ENCODE assay signal across 23 cellular contexts in the genomic region with DNA sequence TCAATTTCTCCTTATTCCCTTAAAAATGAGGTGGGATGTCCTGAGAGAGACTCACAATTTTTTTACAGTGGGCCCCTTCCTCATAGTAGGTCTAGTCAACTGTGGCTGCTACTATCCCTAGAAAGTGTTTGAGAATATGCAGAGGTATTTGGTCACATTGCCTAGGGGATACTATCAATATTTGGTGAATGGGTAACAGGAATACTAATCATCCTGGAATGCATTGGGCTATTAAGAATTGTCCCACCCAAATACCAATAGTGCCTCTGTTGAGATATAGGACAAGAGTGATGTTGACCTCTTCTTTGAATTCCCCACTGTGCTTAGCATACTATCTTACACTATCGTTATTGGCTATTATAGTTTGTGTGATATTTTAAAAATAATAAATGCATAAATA.
DNase-seq lines count a peak whose midpoint lies in the region; ATAC-seq, FAIRE-seq and TF ChIP-seq lines count a peak whose summit lies in the region.
"Had no signal": no experiment of that assay in that cellular context is flagged by ENCODE, and none has a peak within 500 bp of the region (broad histone marks: within the 10 kb centered on the region; RNA-seq: fewer than 3 reads in every experiment).

No MANE protein-coding gene starts in this region.

- no CpG with 5 or more reads among the region's 1 CpG for WGBS in mesodermal cell (ENCODE audit: insufficient coverage in 2 of 2), 2 experiments

- CTCF ChIA-PET in Calu3 (lab: Charles Lee) (interaction anchor here (1.0 kb wide), 2 partner anchors 9 to 390 kb away, joined by 3 to 4 read pairs; a partner anchor contains a TSS), WTC11 (lab: Charles Lee) (no interaction called here)
- CTCF ChIA-PET in activated CD4-positive, alpha-beta memory T cell treated with anti-CD3 and anti-CD28 coated beads for 36 hours (lab: Charles Lee): no interaction called here

- H3K4me3 ChIP-seq in brain microvascular endothelial cell (ENCODE audit: low read depth, low read length): no peak overlapping the region
- no peak overlapping the region for H3K4me3 ChIP-seq in mesodermal cell (ENCODE audit: extremely low read depth, insufficient read depth, low read length, poor library complexity, severe bottlenecking)
- H3K4me3 ChIP-seq: GM23248, K562, SK-N-MC had no signal

- H3K4me1 Mint-ChIP-seq in Calu3 (ENCODE audit: low read depth, unreplicated experiment): peaks cover 43% of the 10 kb centered on the region
- no peaks in the 10 kb centered on the region for H3K4me1 Mint-ChIP-seq in activated CD4-positive, alpha-beta memory T cell treated with anti-CD3 and anti-CD28 coated beads for 36 hours (ENCODE audit: low read depth)
- H3K4me1 Mint-ChIP-seq in CD14-positive monocyte: no peaks in the 10 kb centered on the region
- H3K4me1 Mint-ChIP-seq in WTC11: no peaks in the 10 kb centered on the region

- H3K4me3 Mint-ChIP-seq in Calu3 (ENCODE audit: low read depth, unreplicated experiment) (no peak overlapping the region), CD14-positive monocyte (no peak overlapping the region), WTC11 (no peak overlapping the region)
- H3K4me3 Mint-ChIP-seq in activated CD4-positive, alpha-beta memory T cell treated with anti-CD3 and anti-CD28 coated beads for 36 hours: no peak overlapping the region

- intact Hi-C loops in Calu3 (cut with micrococcal nuclease; ENCODE audit: unreplicated experiment): loop anchor here (2.0 to 5.0 kb wide), 2 partner anchors 386 to 411 kb away; no protein-coding TSS in a partner anchor
- intact Hi-C loops in activated CD4-positive, alpha-beta memory T cell treated with anti-CD3 and anti-CD28 coated beads for 36 hours (cut with micrococcal nuclease): no loop called here
- intact Hi-C loops in CD14-positive monocyte (cut with micrococcal nuclease): no loop called here

- peaks cover 11% of the 10 kb centered on the region for H3K4me1 ChIP-seq in mesodermal cell (ENCODE audit: control insufficient read depth, insufficient read depth, low read length, poor library complexity, severe bottlenecking)
- H3K4me1 ChIP-seq: BE2C had no signal

- BruUV-seq in Calu3 (replicated peaks; lab: Mats Ljungman, UMichigan): no TSS peak

- H3K27ac Mint-ChIP-seq in Calu3 (ENCODE audit: unreplicated experiment) (no peak overlapping the region), CD14-positive monocyte (no peak overlapping the region), WTC11 (no peak overlapping the region)
- H3K27ac Mint-ChIP-seq in activated CD4-positive, alpha-beta memory T cell treated with anti-CD3 and anti-CD28 coated beads for 36 hours: no peak overlapping the region

- no peaks in the 10 kb centered on the region for H3K9me3 ChIP-seq in mesodermal cell (ENCODE audit: control insufficient read depth, low read length)
- H3K9me3 ChIP-seq: BE2C had no signal

- DNase-seq in Calu3: peak; percentile 25
- no peak for DNase-seq in HTR-8/SVneo (ENCODE audit: insufficient read length, low spot score)
- peak; percentile 5 for DNase-seq in brain microvascular endothelial cell
- no peak for DNase-seq in activated CD4-positive, alpha-beta memory T cell treated with anti-CD3 and anti-CD28 coated beads for 36 hours
- DNase-seq in NCI-H748 (lab: John Stamatoyannopoulos, UW; ENCODE audit: unreplicated experiment): no peak
- no peak for DNase-seq in CD14-positive monocyte (ENCODE audit: low spot score)
- DNase-seq in WTC11 (ENCODE audit: low spot score): no peak
- DNase-seq: 8988T, ACHN, BE2C, GM23248, H7, NCI-H1105 treated with DMSO at 0.1 percent for 48 hours, NCI-H146, NCI-H2029, NCI-H446, NCI-H526, SIG-M5 had no signal

- H3K27me3 Mint-ChIP-seq in Calu3 (ENCODE audit: unreplicated experiment) (no peaks in the 10 kb centered on the region), CD14-positive monocyte (ENCODE audit: low read depth in 3 of 3) (peaks cover 0 to 5% (median 3%) of the 10 kb centered on the region in 3 donors), WTC11 (ENCODE audit: low read depth) (no peaks in the 10 kb centered on the region)
- no peaks in the 10 kb centered on the region for H3K27me3 Mint-ChIP-seq in activated CD4-positive, alpha-beta memory T cell treated with anti-CD3 and anti-CD28 coated beads for 36 hours

- peak; percentile 13 for FAIRE-seq in HTR-8/SVneo (lab: Jason Lieb, UNC)
- FAIRE-seq: G401.6, K562 had no signal

- H3K9me3 Mint-ChIP-seq in Calu3 (ENCODE audit: low read depth, unreplicated experiment) (peaks cover 11% of the 10 kb centered on the region), CD14-positive monocyte (peaks cover 0 to 6% (median 2%) of the 10 kb centered on the region in 7 donors), WTC11 (peaks cover 7% of the 10 kb centered on the region)
- H3K9me3 Mint-ChIP-seq in activated CD4-positive, alpha-beta memory T cell treated with anti-CD3 and anti-CD28 coated beads for 36 hours: peaks cover 3% of the 10 kb centered on the region

- no peak overlapping the region for H3K27ac ChIP-seq in brain microvascular endothelial cell
- peak overlapping the region; percentile 47 for H3K27ac ChIP-seq in mesodermal cell (ENCODE audit: low read depth, low read length, severe bottlenecking)
- H3K27ac ChIP-seq: GM23248, SK-N-MC had no signal

- no peaks in the 10 kb centered on the region for H3K36me3 ChIP-seq in brain microvascular endothelial cell (replicated peaks)
- no peaks in the 10 kb centered on the region for H3K36me3 ChIP-seq in mesodermal cell (ENCODE audit: control insufficient read depth, insufficient read depth, low read length)
- H3K36me3 ChIP-seq: BE2C had no signal

- POLR2A ChIA-PET in activated CD4-positive, alpha-beta memory T cell treated with anti-CD3 and anti-CD28 coated beads for 36 hours (lab: Charles Lee): no interaction called here
- POLR2A ChIA-PET in WTC11 (lab: Charles Lee): no interaction called here

- no peak for ATAC-seq in WTC11
- ATAC-seq: K562, Panc1 had no signal

- H3K27me3 ChIP-seq in brain microvascular endothelial cell (replicated peaks): no peaks in the 10 kb centered on the region
- H3K27me3 ChIP-seq: BE2C had no signal

- TF ChIP-seq CTCF in Calu3 (IDR thresholded peaks at IDR 0.05; ENCODE audit: unreplicated experiment) (no peak), brain microvascular endothelial cell (IDR thresholded peaks at IDR 0.05; ENCODE audit: low read depth, low read length, missing control alignments) (no peak), CD14-positive monocyte (IDR thresholded peaks at IDR 0.05) (no peak), WTC11 (IDR thresholded peaks at IDR 0.05) (no peak)

- in situ Hi-C loops in brain microvascular endothelial cell (cut with HindIII; ENCODE audit: low pct_ligation_motif_present, low sequenced_read_pairs): no loop called here

- H3K36me3 Mint-ChIP-seq in Calu3 (ENCODE audit: insufficient read depth, unreplicated experiment): no peaks in the 10 kb centered on the region
- H3K36me3 Mint-ChIP-seq in activated CD4-positive, alpha-beta memory T cell treated with anti-CD3 and anti-CD28 coated beads for 36 hours: no peaks in the 10 kb centered on the region
- H3K36me3 Mint-ChIP-seq in CD14-positive monocyte: no peaks in the 10 kb centered on the region
- peaks cover 3% of the 10 kb centered on the region; the same call in 1 of the 2 replicates for H3K36me3 Mint-ChIP-seq in WTC11

TF ChIP-seq in WTC11, 78 proteins besides CTCF, POLR2A, EP300 and RAD21 (continues in another document):
- TF ChIP-seq, protein P1, sequence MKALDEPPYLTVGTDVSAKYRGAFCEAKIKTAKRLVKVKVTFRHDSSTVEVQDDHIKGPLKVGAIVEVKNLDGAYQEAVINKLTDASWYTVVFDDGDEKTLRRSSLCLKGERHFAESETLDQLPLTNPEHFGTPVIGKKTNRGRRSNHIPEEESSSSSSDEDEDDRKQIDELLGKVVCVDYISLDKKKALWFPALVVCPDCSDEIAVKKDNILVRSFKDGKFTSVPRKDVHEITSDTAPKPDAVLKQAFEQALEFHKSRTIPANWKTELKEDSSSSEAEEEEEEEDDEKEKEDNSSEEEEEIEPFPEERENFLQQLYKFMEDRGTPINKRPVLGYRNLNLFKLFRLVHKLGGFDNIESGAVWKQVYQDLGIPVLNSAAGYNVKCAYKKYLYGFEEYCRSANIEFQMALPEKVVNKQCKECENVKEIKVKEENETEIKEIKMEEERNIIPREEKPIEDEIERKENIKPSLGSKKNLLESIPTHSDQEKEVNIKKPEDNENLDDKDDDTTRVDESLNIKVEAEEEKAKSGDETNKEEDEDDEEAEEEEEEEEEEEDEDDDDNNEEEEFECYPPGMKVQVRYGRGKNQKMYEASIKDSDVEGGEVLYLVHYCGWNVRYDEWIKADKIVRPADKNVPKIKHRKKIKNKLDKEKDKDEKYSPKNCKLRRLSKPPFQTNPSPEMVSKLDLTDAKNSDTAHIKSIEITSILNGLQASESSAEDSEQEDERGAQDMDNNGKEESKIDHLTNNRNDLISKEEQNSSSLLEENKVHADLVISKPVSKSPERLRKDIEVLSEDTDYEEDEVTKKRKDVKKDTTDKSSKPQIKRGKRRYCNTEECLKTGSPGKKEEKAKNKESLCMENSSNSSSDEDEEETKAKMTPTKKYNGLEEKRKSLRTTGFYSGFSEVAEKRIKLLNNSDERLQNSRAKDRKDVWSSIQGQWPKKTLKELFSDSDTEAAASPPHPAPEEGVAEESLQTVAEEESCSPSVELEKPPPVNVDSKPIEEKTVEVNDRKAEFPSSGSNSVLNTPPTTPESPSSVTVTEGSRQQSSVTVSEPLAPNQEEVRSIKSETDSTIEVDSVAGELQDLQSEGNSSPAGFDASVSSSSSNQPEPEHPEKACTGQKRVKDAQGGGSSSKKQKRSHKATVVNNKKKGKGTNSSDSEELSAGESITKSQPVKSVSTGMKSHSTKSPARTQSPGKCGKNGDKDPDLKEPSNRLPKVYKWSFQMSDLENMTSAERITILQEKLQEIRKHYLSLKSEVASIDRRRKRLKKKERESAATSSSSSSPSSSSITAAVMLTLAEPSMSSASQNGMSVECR (CRISPR knock-in tag; IDR thresholded peaks at IDR 0.05; ENCODE audit: borderline replicate concordance): no peak
- TF ChIP-seq NR1H2 (CRISPR knock-in tag; IDR thresholded peaks at IDR 0.05) (no peak), ETV6 (CRISPR knock-in tag; IDR thresholded peaks at IDR 0.05) (no peak)
- TF ChIP-seq, protein P2, sequence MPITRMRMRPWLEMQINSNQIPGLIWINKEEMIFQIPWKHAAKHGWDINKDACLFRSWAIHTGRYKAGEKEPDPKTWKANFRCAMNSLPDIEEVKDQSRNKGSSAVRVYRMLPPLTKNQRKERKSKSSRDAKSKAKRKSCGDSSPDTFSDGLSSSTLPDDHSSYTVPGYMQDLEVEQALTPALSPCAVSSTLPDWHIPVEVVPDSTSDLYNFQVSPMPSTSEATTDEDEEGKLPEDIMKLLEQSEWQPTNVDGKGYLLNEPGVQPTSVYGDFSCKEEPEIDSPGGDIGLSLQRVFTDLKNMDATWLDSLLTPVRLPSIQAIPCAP (CRISPR knock-in tag; IDR thresholded peaks at IDR 0.05): no peak

Comparison
In these comparisons a context has a peak if more than half of its experiments do, and no peak if none do; other contexts are left out.
1. DNase-seq: peak in Calu3 (single experiment) and brain microvascular endothelial cell (single experiment); none in HTR-8/SVneo (single experiment), activated CD4-positive, alpha-beta memory T cell treated with anti-CD3 and anti-CD28 coated beads for 36 hours (single experiment), NCI-H748 (single experiment), CD14-positive monocyte (single experiment) and WTC11 (single experiment).